18 cellular contexts compared by ENCODE assay signal in genomic region chr14:99840774-99841305, GRCh38. TPM values are rescaled to one million over a fixed set of nuclear protein-coding genes. Genes with fewer than 3 reads are reported as not detected.
"Had no signal": no experiment of that assay in that cellular context is flagged by ENCODE, and none has a peak within 500 bp of the region (broad histone marks: within the 10 kb centered on the region; RNA-seq: fewer than 3 reads in every experiment).

No MANE protein-coding gene starts in this region.

- FAIRE-seq: endometrium, frontal cortex, keratinocyte, small intestine had no signal

- ATAC-seq: esophagus mucosa; naive thymus-derived CD4-positive, alpha-beta T cell had no signal

- H3K27ac ChIP-seq: psoas muscle, stomach, thoracic aorta, transverse colon had no signal

- H3K27me3 ChIP-seq: stomach had no signal

- H3K9me3 ChIP-seq: psoas muscle, stomach, thoracic aorta, transverse colon had no signal

- H3K36me3 ChIP-seq: stomach, thoracic aorta, transverse colon had no signal

- H3K4me3 ChIP-seq: psoas muscle, stomach, thoracic aorta, transverse colon had no signal

- DNase-seq: effector memory CD4-positive, alpha-beta T cell; immature natural killer cell; left cardiac atrium; mammary epithelial cell; naive thymus-derived CD4-positive, alpha-beta T cell; nephron progenitor cell; psoas muscle; small intestine; stimulated activated CD4-positive, alpha-beta T cell treated with anti-CD3 and anti-CD28 coated beads, Interleukin-12 subunit alpha, Interleukin-12 subunit beta, amount 100 ng/mL, for 4 hours; stimulated activated naive CD4-positive, alpha-beta T cell; stomach; substantia nigra; transverse colon had no signal

RNA-seq across cellular contexts. Expression of gene EML1, which starts 47.6 kb away (rescaled TPM):
- total RNA-seq: naive thymus-derived CD4-positive, alpha-beta T cell had no signal
- polyA plus RNA-seq: immature natural killer cell; naive thymus-derived CD4-positive, alpha-beta T cell had no signal
